ENCODE assay signal across 18 cellular contexts in the genomic region with DNA sequence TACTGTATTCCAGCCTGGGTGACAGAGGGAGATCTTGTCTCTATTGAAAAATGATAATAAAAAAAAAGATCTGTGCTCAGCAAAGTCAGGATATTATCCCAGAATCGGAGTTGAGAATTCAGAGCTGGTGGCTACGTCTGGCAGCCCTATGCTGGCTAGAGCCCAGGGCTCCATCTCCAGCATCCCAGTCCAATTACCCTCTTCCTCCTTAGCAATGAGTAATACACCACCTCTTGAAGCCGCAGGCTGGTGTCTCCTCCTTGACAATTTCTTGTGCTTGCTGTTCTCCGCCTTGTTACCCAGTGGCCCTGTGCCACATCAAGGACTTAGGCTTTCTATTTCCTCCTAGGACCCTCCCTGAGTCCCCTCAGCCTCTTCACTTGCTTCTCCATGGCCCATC. TPM values are rescaled to one million over a fixed set of nuclear protein-coding genes. Genes with fewer than 3 reads are reported as not detected.
A peak's percentile ranks its signal among the peaks of the same experiment; 100 is the strongest.
DNase-seq lines count a peak whose midpoint lies in the region; ATAC-seq, FAIRE-seq and TF ChIP-seq lines count a peak whose summit lies in the region.
"Had no signal": no experiment of that assay in that cellular context is flagged by ENCODE, and none has a peak within 500 bp of the region (broad histone marks: within the 10 kb centered on the region; RNA-seq: fewer than 3 reads in every experiment).

No MANE protein-coding gene starts in this region.

- TF ChIP-seq CTCF in GM23338 (conservative IDR thresholded peaks at IDR 0.05; ENCODE audit: low read depth in 2 of 2), result no peak
- no peak for TF ChIP-seq CTCF in natural killer cell (IDR thresholded peaks at IDR 0.05)

- no peak overlapping the region for H2BK5ac ChIP-seq in mesenchymal stem cell (ENCODE audit: low read depth, low read length, poor library complexity, severe bottlenecking)

- no peak overlapping the region for H3K27ac ChIP-seq in GM23338 (ENCODE audit: low read depth)
- no peak overlapping the region for H3K27ac ChIP-seq in mesenchymal stem cell (ENCODE audit: low read length, poor library complexity, severe bottlenecking)
- H3K27ac ChIP-seq in small intestine (ENCODE audit: low read depth in 1 of 2, low read length in 1 of 2), result no peak overlapping the region

- 66% methylated on average over 4 of the region's 4 CpGs for WGBS in mesenchymal stem cell
- 72 to 79% (median 77%) methylated on average over 4 of the region's 4 CpGs for WGBS in small intestine, 3 donors

- no peaks in the 10 kb centered on the region for H4K20me1 ChIP-seq in GM23338 (replicated peaks; ENCODE audit: insufficient read depth)

- H3K4me1 ChIP-seq in GM23338 (ENCODE audit: insufficient read depth) (no peaks in the 10 kb centered on the region), mesenchymal stem cell (ENCODE audit: control insufficient read depth, insufficient read depth, low read depth, low read length) (peaks cover 18% of the 10 kb centered on the region), small intestine (ENCODE audit: control insufficient read depth in 2 of 2, insufficient read depth in 1 of 2, low read depth in 1 of 2, low read length in 1 of 2) (no peaks in the 10 kb centered on the region)
- H3K4me1 ChIP-seq: Caco-2 had no signal

- H4K8ac ChIP-seq in mesenchymal stem cell (ENCODE audit: low read length), result no peak overlapping the region

- no peak overlapping the region for H2BK12ac ChIP-seq in mesenchymal stem cell (ENCODE audit: low read length in 2 of 2)

- H3K4me2 ChIP-seq in GM23338 (no peak overlapping the region), mesenchymal stem cell (ENCODE audit: low read length, poor library complexity, severe bottlenecking) (no peak overlapping the region)

- H3K27me3 ChIP-seq in GM23338 (ENCODE audit: insufficient read depth), result no peaks in the 10 kb centered on the region
- H3K27me3 ChIP-seq in mesenchymal stem cell (ENCODE audit: control insufficient read depth in 1 of 2, insufficient read depth in 1 of 2, low read length in 2 of 2), result peaks cover 0 to 22% of the 10 kb centered on the region in 2 experiments
- H3K27me3 ChIP-seq in small intestine (ENCODE audit: control insufficient read depth in 2 of 2, insufficient read depth in 2 of 2, low read length in 2 of 2), result no peaks in the 10 kb centered on the region

- H3K9me3 ChIP-seq in mesenchymal stem cell (ENCODE audit: control insufficient read depth, low read length), result no peaks in the 10 kb centered on the region
- H3K9me3 ChIP-seq in small intestine (ENCODE audit: control insufficient read depth, low read depth), result no peaks in the 10 kb centered on the region
- H3K9me3 ChIP-seq: Caco-2 had no signal

- H3K79me2 ChIP-seq in GM23338 (replicated peaks; ENCODE audit: insufficient read depth), result no peaks in the 10 kb centered on the region

- H2BK120ac ChIP-seq in mesenchymal stem cell (ENCODE audit: low read depth, low read length), result no peak overlapping the region

- no peak overlapping the region for H3K14ac ChIP-seq in mesenchymal stem cell (ENCODE audit: low read length in 2 of 2)

- H3K4me3 Mint-ChIP-seq in GM23338, result no peak overlapping the region
- no peak overlapping the region for H3K4me3 Mint-ChIP-seq in natural killer cell
- no peak overlapping the region for H3K4me3 Mint-ChIP-seq in stimulated activated memory B cell treated with anti-CD40 and anti-IgM and Interleukin-4, amounts not matched to agents 10 μg/mL and 1 μg/mL and 100 μg/mL, for 72 hours

- H2AK5ac ChIP-seq in mesenchymal stem cell (ENCODE audit: low read length, severe bottlenecking), result peak overlapping the region; percentile 5

- FAIRE-seq in RCC 7860 (lab: Jason Lieb, UNC) (no peak), small intestine (lab: Jason Lieb, UNC) (no peak)
- FAIRE-seq: GM12878, GM18507 had no signal

- H3K4me1 Mint-ChIP-seq in GM23338 (no peaks in the 10 kb centered on the region), natural killer cell (no peaks in the 10 kb centered on the region)
- no peaks in the 10 kb centered on the region for H3K4me1 Mint-ChIP-seq in stimulated activated memory B cell treated with anti-CD40 and anti-IgM and Interleukin-4, amounts not matched to agents 10 μg/mL and 1 μg/mL and 100 μg/mL, for 72 hours

- H3K27me3 Mint-ChIP-seq in GM23338 (ENCODE audit: insufficient read depth, low read depth, poor library complexity) (peaks cover 8% of the 10 kb centered on the region), natural killer cell (ENCODE audit: low read depth in 2 of 2) (no peaks in the 10 kb centered on the region)
- peaks cover 27% of the 10 kb centered on the region for H3K27me3 Mint-ChIP-seq in stimulated activated memory B cell treated with anti-CD40 and anti-IgM and Interleukin-4, amounts not matched to agents 10 μg/mL and 1 μg/mL and 100 μg/mL, for 72 hours

- H3K9me2 ChIP-seq in GM23338 (ENCODE audit: insufficient read depth), result no peaks in the 10 kb centered on the region

- H3K36me3 ChIP-seq in GM23338 (ENCODE audit: insufficient read depth) (no peaks in the 10 kb centered on the region), mesenchymal stem cell (ENCODE audit: control insufficient read depth in 1 of 2, insufficient read depth in 2 of 2, low read depth in 1 of 2, low read length in 2 of 2) (no peaks in the 10 kb centered on the region), small intestine (ENCODE audit: control insufficient read depth in 2 of 2, insufficient read depth in 2 of 2, low read length in 2 of 2) (no peaks in the 10 kb centered on the region)

- peak overlapping the region; percentile 28 for H2BK15ac ChIP-seq in mesenchymal stem cell (ENCODE audit: low read depth, poor library complexity, severe bottlenecking)

- H4K91ac ChIP-seq in mesenchymal stem cell (ENCODE audit: low read length), result peak overlapping the region; percentile 34

- ATAC-seq in GM23338 (no peak), natural killer cell (no peak)
- ATAC-seq in stimulated activated memory B cell treated with anti-CD40 and anti-IgM and Interleukin-4, amounts not matched to agents 10 μg/mL and 1 μg/mL and 100 μg/mL, for 72 hours, result no peak
- ATAC-seq: GM12878 had no signal

- H3K4ac ChIP-seq in mesenchymal stem cell (ENCODE audit: low read depth in 1 of 2, low read length in 2 of 2), result no peak overlapping the region

- H3K18ac ChIP-seq in mesenchymal stem cell (ENCODE audit: low read depth in 1 of 2, low read length in 2 of 2), result peak overlapping the region in 1 of 2 experiments; percentile 58

- H3K9me3 Mint-ChIP-seq in GM23338 (no peaks in the 10 kb centered on the region), natural killer cell (no peaks in the 10 kb centered on the region)
- H3K9me3 Mint-ChIP-seq in stimulated activated memory B cell treated with anti-CD40 and anti-IgM and Interleukin-4, amounts not matched to agents 10 μg/mL and 1 μg/mL and 100 μg/mL, for 72 hours, result no peaks in the 10 kb centered on the region

- no peaks in the 10 kb centered on the region for H3F3A ChIP-seq in GM23338 (replicated peaks; ENCODE audit: low read depth)

- H2AFZ ChIP-seq in GM23338, result no peak overlapping the region
- H2AFZ ChIP-seq in mesenchymal stem cell (ENCODE audit: low read depth, low read length), result no peak overlapping the region

- H3K27ac Mint-ChIP-seq in GM23338 (peak overlapping the region; percentile 34; the same call in 1 of the 2 replicates), natural killer cell (no peak overlapping the region)
- no peak overlapping the region for H3K27ac Mint-ChIP-seq in stimulated activated memory B cell treated with anti-CD40 and anti-IgM and Interleukin-4, amounts not matched to agents 10 μg/mL and 1 μg/mL and 100 μg/mL, for 72 hours

- H3K79me1 ChIP-seq in mesenchymal stem cell (replicated peaks; ENCODE audit: low read length, poor library complexity, severe bottlenecking), result no peaks in the 10 kb centered on the region

- intact Hi-C loops in natural killer cell (cut with micrococcal nuclease), result no loop called here

- H3K4me3 ChIP-seq in GM23338, result no peak overlapping the region
- no peak overlapping the region for H3K4me3 ChIP-seq in mesenchymal stem cell (ENCODE audit: insufficient read depth in 1 of 2, low read depth in 1 of 2, low read length in 2 of 2)
- H3K4me3 ChIP-seq in small intestine (ENCODE audit: low read depth in 1 of 2, low read length in 2 of 2), result no peak overlapping the region
- H3K4me3 ChIP-seq: GM12878 had no signal

- DNase-seq in AG08395 (ENCODE audit: low spot score) (peak; percentile 62), GM23338 (ENCODE audit: low spot score) (no peak), RCC 7860 (ENCODE audit: low spot score) (peak; percentile 11), mesenchymal stem cell (no peak), natural killer cell (no peak), small intestine (no peak)
- no peak for DNase-seq in activated naive CD4-positive, alpha-beta T cell (lab: John Stamatoyannopoulos, UW)
- DNase-seq: Caco-2, DMS53, KBM-7, NCI-H1048, NCI-H345, NCI-H526 treated with DMSO at 0.1 percent for 48 hours, RPMI8226, SIG-M5 had no signal

- H3K23ac ChIP-seq in mesenchymal stem cell (ENCODE audit: low read length in 2 of 2), result no peak overlapping the region

- no peaks in the 10 kb centered on the region for H3K36me3 Mint-ChIP-seq in GM23338 (ENCODE audit: low read depth)
- H3K36me3 Mint-ChIP-seq in natural killer cell, result no peaks in the 10 kb centered on the region
- H3K36me3 Mint-ChIP-seq in stimulated activated memory B cell treated with anti-CD40 and anti-IgM and Interleukin-4, amounts not matched to agents 10 μg/mL and 1 μg/mL and 100 μg/mL, for 72 hours, result no peaks in the 10 kb centered on the region

- no peak overlapping the region for H3K9ac ChIP-seq in mesenchymal stem cell (ENCODE audit: low read length)

TF ChIP-seq in GM23338, 12 proteins besides CTCF, POLR2A, EP300 and RAD21 (continues in another document):
- no peak for TF ChIP-seq ZNF331 (CRISPR knock-in tag; IDR thresholded peaks at IDR 0.05; ENCODE audit: low read depth)
- TF ChIP-seq STAT1 (IDR thresholded peaks at IDR 0.05; ENCODE audit: unreplicated experiment), result no peak
- TF ChIP-seq, protein P1, sequence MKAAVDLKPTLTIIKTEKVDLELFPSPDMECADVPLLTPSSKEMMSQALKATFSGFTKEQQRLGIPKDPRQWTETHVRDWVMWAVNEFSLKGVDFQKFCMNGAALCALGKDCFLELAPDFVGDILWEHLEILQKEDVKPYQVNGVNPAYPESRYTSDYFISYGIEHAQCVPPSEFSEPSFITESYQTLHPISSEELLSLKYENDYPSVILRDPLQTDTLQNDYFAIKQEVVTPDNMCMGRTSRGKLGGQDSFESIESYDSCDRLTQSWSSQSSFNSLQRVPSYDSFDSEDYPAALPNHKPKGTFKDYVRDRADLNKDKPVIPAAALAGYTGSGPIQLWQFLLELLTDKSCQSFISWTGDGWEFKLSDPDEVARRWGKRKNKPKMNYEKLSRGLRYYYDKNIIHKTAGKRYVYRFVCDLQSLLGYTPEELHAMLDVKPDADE (IDR thresholded peaks at IDR 0.05), result no peak
- TF ChIP-seq CREB1 (CRISPR knock-in tag; IDR thresholded peaks at IDR 0.05; ENCODE audit: low read depth), result no peak
- TF ChIP-seq NANOG (IDR thresholded peaks at IDR 0.05; ENCODE audit: borderline replicate concordance), result no peak
- TF ChIP-seq EZH2 (IDR thresholded peaks at IDR 0.05; ENCODE audit: low read depth, unreplicated experiment), result no peak

RNA-seq across cellular contexts. Expression of gene DDX11, which starts 38.4 kb away (rescaled TPM):
- total RNA-seq in GM23338 (2014; rRNA removed; shearing (Covaris generic)), result 95.7 and 103 TPM in 2 replicates
- polyA plus RNA-seq in GM23338 (2016; fragmentation: Nextera tagmentation; extraction: Ambion mirVana), result 58.4 and 66.0 TPM in 2 replicates
- polyA plus RNA-seq in mesenchymal stem cell (2013, experiment 1 of 2), result 7.9 TPM
- polyA plus RNA-seq in mesenchymal stem cell (2013, experiment 2 of 2), result 6.7 TPM
- total RNA-seq in natural killer cell, result 10 to 100 TPM; 25.6 to 78.5 (median 59.3) TPM
- 10 to 100 TPM in 2 of 3 donors, 1 to 10 TPM in 1; 7.3 to 19.0 (median 15.9) TPM for polyA plus RNA-seq in small intestine

Comparison
In these comparisons a context has a peak if more than half of its experiments do, and no peak if none do; other contexts are left out.
1. DNase-seq: peak in AG08395 (single experiment) and RCC 7860 (single experiment); none in GM23338 (single experiment), mesenchymal stem cell (single experiment), natural killer cell (single experiment), activated naive CD4-positive, alpha-beta T cell (0 of 4) and small intestine (single experiment).